In the genomic region with DNA sequence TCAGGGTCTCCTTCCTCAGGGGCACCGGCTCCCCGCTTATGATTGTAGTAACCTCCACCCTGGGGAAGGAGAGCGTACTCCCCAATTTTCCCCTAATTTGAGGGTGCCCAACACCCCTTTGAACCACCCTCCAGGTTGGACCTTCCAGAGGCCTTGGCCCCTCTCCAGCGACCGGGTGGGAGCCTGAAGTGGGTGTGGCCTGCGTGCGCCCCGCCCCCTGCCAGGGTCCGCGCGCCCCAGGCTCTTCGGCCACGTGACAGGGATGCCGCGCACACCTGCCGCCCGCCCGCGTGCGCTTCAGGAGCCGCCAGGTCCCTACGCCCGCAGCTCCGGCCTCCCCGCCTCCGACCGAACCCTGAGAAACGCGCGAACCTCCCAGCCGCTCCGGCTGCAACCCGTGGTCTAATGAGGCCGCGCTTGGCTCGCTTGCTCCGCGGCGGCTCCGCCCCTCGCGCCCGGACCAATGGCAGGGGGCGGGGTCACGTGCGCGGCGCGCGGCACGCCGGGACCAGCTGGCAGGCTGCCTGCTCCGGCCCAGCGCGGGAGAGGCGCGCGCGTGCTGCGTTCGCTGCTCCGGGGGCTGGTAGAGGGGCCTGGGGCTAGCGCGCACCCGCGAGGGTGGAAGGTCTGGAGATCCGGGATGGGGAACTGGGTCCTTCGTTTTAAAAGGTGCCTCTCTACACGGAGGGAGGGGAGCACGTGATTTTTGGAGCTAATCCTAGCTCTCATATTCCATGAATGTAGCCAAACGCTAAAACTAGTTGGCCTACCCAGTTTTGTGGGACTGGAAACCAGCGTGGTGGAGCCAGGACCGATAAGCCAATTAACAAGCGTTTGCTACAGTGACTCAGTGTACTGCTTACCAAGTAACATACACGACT, we compare ENCODE assay signal across 1 cellular context.
TF ChIP-seq lines count a peak whose summit lies in the region.

A gene (minus strand): TSS at position 404 of the 881 bp plus-strand sequence. CDS start 618 bp downstream, outside the sequence.

TF ChIP-seq in HepG2, 621 proteins besides CTCF, POLR2A, EP300 and RAD21 (continued from another document and continues in another):
- TF ChIP-seq, protein P1, sequence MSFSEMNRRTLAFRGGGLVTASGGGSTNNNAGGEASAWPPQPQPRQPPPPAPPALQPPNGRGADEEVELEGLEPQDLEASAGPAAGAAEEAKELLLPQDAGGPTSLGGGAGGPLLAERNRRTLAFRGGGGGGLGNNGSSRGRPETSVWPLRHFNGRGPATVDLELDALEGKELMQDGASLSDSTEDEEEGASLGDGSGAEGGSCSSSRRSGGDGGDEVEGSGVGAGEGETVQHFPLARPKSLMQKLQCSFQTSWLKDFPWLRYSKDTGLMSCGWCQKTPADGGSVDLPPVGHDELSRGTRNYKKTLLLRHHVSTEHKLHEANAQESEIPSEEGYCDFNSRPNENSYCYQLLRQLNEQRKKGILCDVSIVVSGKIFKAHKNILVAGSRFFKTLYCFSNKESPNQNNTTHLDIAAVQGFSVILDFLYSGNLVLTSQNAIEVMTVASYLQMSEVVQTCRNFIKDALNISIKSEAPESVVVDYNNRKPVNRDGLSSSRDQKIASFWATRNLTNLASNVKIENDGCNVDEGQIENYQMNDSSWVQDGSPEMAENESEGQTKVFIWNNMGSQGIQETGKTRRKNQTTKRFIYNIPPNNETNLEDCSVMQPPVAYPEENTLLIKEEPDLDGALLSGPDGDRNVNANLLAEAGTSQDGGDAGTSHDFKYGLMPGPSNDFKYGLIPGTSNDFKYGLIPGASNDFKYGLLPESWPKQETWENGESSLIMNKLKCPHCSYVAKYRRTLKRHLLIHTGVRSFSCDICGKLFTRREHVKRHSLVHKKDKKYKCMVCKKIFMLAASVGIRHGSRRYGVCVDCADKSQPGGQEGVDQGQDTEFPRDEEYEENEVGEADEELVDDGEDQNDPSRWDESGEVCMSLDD (CRISPR knock-in tag; IDR thresholded peaks at IDR 0.05; ENCODE audit: borderline replicate concordance) = 0 out of 2 replicates have a peak, but pooled peaks have one; percentile 55
- TF ChIP-seq ZNF746 (CRISPR knock-in tag; IDR thresholded peaks at IDR 0.05) (0 out of 2 replicates have a peak, but pooled peaks have one; percentile 48), NFE2L1 (CRISPR knock-in tag; IDR thresholded peaks at IDR 0.05; ENCODE audit: borderline replicate concordance) (peak; percentile 30; the same call in 1 of the 2 replicates), GPN1 (CRISPR knock-in tag; IDR thresholded peaks at IDR 0.05; ENCODE audit: borderline replicate concordance) (no peak), IRF2 (CRISPR knock-in tag; IDR thresholded peaks at IDR 0.05) (peak; percentile 26), ZSCAN9 (CRISPR knock-in tag; IDR thresholded peaks at IDR 0.05; ENCODE audit: borderline replicate concordance) (peak; percentile 74; the same call in 1 of the 2 replicates), ZNF549 (CRISPR knock-in tag; IDR thresholded peaks at IDR 0.05) (no peak), TEAD3 (CRISPR knock-in tag; optimal IDR thresholded peaks at IDR 0.05; ENCODE audit: borderline replicate concordance) (peak; percentile 48), ZNF629 (CRISPR knock-in tag; conservative IDR thresholded peaks at IDR 0.05) (0 out of 2 replicates have a peak, but pooled peaks have one; percentile 26), SIX4 (CRISPR knock-in tag; IDR thresholded peaks at IDR 0.05) (no peak; the same call in 1 of the 2 replicates), ZNF451 (CRISPR knock-in tag; IDR thresholded peaks at IDR 0.05) (peak; percentile 99), ADNP (CRISPR knock-in tag; IDR thresholded peaks at IDR 0.05) (no peak; the same call in 1 of the 2 replicates), SP5 (CRISPR knock-in tag; IDR thresholded peaks at IDR 0.05; ENCODE audit: borderline replicate concordance, low read depth) (peak; percentile 69; the same call in 1 of the 2 replicates), ZNF619 (CRISPR knock-in tag; IDR thresholded peaks at IDR 0.05) (peak; percentile 81; the same call in 1 of the 2 replicates), CEBPG (CRISPR knock-in tag; IDR thresholded peaks at IDR 0.05) (no peak), KAT8 (CRISPR knock-in tag; IDR thresholded peaks at IDR 0.05) (peak; percentile 43; the same call in 1 of the 2 replicates), ZNF354B (CRISPR knock-in tag; IDR thresholded peaks at IDR 0.05) (peak; percentile 91; the same call in 1 of the 2 replicates), FOSL1 (CRISPR knock-in tag; IDR thresholded peaks at IDR 0.05; ENCODE audit: borderline replicate concordance) (no peak), ZNF431 (CRISPR knock-in tag; IDR thresholded peaks at IDR 0.05; ENCODE audit: borderline replicate concordance, low read depth) (peak; percentile 89; the same call in 1 of the 2 replicates), PITX1 (CRISPR knock-in tag; IDR thresholded peaks at IDR 0.05) (peak; percentile 44; the same call in 1 of the 2 replicates), TBX2 (CRISPR knock-in tag; IDR thresholded peaks at IDR 0.05; ENCODE audit: borderline replicate concordance) (peak; percentile 93), ZNF772 (CRISPR knock-in tag; IDR thresholded peaks at IDR 0.05) (peak; percentile 79), ZMAT3 (CRISPR knock-in tag; conservative IDR thresholded peaks at IDR 0.05) (peak; percentile 80; the same call in 1 of the 2 replicates), ZNF484 (CRISPR knock-in tag; IDR thresholded peaks at IDR 0.05; ENCODE audit: borderline replicate concordance, low read depth) (no peak), SMARCC2 (IDR thresholded peaks at IDR 0.05) (no peak), CBX5 (CRISPR knock-in tag; IDR thresholded peaks at IDR 0.05; ENCODE audit: borderline replicate concordance) (no peak; the same call in 1 of the 2 replicates), THYN1 (CRISPR knock-in tag; IDR thresholded peaks at IDR 0.05; ENCODE audit: borderline replicate concordance, low read depth) (peak; percentile 22; the same call in 1 of the 2 replicates), DNMT3B (CRISPR knock-in tag; conservative IDR thresholded peaks at IDR 0.05) (no peak)
- TF ChIP-seq, protein P2, sequence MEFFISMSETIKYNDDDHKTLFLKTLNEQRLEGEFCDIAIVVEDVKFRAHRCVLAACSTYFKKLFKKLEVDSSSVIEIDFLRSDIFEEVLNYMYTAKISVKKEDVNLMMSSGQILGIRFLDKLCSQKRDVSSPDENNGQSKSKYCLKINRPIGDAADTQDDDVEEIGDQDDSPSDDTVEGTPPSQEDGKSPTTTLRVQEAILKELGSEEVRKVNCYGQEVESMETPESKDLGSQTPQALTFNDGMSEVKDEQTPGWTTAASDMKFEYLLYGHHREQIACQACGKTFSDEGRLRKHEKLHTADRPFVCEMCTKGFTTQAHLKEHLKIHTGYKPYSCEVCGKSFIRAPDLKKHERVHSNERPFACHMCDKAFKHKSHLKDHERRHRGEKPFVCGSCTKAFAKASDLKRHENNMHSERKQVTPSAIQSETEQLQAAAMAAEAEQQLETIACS (CRISPR knock-in tag; IDR thresholded peaks at IDR 0.05) = peak; percentile 90
- TF ChIP-seq, protein P3, sequence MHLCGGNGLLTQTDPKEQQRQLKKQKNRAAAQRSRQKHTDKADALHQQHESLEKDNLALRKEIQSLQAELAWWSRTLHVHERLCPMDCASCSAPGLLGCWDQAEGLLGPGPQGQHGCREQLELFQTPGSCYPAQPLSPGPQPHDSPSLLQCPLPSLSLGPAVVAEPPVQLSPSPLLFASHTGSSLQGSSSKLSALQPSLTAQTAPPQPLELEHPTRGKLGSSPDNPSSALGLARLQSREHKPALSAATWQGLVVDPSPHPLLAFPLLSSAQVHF (CRISPR knock-in tag; IDR thresholded peaks at IDR 0.05) = peak; percentile 95; the same call in 1 of the 2 replicates
- TF ChIP-seq, protein P4, sequence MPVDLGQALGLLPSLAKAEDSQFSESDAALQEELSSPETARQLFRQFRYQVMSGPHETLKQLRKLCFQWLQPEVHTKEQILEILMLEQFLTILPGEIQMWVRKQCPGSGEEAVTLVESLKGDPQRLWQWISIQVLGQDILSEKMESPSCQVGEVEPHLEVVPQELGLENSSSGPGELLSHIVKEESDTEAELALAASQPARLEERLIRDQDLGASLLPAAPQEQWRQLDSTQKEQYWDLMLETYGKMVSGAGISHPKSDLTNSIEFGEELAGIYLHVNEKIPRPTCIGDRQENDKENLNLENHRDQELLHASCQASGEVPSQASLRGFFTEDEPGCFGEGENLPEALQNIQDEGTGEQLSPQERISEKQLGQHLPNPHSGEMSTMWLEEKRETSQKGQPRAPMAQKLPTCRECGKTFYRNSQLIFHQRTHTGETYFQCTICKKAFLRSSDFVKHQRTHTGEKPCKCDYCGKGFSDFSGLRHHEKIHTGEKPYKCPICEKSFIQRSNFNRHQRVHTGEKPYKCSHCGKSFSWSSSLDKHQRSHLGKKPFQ (CRISPR knock-in tag; IDR thresholded peaks at IDR 0.05; ENCODE audit: insufficient replicate concordance) = peak; percentile 92
- TF ChIP-seq, protein P5, sequence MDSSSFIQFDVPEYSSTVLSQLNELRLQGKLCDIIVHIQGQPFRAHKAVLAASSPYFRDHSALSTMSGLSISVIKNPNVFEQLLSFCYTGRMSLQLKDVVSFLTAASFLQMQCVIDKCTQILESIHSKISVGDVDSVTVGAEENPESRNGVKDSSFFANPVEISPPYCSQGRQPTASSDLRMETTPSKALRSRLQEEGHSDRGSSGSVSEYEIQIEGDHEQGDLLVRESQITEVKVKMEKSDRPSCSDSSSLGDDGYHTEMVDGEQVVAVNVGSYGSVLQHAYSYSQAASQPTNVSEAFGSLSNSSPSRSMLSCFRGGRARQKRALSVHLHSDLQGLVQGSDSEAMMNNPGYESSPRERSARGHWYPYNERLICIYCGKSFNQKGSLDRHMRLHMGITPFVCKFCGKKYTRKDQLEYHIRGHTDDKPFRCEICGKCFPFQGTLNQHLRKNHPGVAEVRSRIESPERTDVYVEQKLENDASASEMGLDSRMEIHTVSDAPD (CRISPR knock-in tag; IDR thresholded peaks at IDR 0.05) = peak; percentile 78; the same call in 1 of the 2 replicates
- TF ChIP-seq, protein P6, sequence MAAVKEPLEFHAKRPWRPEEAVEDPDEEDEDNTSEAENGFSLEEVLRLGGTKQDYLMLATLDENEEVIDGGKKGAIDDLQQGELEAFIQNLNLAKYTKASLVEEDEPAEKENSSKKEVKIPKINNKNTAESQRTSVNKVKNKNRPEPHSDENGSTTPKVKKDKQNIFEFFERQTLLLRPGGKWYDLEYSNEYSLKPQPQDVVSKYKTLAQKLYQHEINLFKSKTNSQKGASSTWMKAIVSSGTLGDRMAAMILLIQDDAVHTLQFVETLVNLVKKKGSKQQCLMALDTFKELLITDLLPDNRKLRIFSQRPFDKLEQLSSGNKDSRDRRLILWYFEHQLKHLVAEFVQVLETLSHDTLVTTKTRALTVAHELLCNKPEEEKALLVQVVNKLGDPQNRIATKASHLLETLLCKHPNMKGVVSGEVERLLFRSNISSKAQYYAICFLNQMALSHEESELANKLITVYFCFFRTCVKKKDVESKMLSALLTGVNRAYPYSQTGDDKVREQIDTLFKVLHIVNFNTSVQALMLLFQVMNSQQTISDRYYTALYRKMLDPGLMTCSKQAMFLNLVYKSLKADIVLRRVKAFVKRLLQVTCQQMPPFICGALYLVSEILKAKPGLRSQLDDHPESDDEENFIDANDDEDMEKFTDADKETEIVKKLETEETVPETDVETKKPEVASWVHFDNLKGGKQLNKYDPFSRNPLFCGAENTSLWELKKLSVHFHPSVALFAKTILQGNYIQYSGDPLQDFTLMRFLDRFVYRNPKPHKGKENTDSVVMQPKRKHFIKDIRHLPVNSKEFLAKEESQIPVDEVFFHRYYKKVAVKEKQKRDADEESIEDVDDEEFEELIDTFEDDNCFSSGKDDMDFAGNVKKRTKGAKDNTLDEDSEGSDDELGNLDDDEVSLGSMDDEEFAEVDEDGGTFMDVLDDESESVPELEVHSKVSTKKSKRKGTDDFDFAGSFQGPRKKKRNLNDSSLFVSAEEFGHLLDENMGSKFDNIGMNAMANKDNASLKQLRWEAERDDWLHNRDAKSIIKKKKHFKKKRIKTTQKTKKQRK (IDR thresholded peaks at IDR 0.05; ENCODE audit: low read length) = no peak
- TF ChIP-seq, protein P7, sequence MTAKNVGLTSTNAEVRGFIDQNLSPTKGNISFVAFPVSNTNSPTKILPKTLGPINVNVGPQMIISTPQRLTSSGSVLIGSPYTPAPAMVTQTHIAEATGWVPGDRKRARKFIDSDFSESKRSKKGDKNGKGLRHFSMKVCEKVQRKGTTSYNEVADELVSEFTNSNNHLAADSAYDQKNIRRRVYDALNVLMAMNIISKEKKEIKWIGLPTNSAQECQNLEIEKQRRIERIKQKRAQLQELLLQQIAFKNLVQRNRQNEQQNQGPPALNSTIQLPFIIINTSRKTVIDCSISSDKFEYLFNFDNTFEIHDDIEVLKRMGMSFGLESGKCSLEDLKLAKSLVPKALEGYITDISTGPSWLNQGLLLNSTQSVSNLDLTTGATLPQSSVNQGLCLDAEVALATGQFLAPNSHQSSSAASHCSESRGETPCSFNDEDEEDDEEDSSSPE (CRISPR knock-in tag; IDR thresholded peaks at IDR 0.05) = peak; percentile 96
